17 cellular contexts compared by ENCODE assay signal in the genomic region with DNA sequence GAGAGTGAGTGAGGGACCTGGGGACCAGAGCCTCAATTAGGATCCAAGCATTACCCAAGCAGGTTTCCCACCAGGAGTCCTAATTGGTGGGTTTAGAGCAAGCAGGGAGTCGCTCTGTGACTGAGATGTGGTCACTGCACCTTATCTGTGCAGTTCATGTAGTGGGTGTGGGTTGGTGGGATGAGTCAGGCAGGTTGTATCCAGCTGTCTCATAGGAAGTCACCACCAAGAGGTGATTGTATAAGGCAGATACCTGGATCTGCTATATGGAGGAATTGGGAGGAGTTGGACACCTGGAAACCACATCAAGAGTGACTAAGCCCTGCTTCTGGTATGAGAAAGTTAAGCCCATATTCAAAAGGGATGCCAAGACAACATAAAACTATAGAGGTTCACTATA.
"Had no signal": no experiment of that assay in that cellular context is flagged by ENCODE, and none has a peak within 500 bp of the region (broad histone marks: within the 10 kb centered on the region; RNA-seq: fewer than 3 reads in every experiment).

No MANE protein-coding gene starts in this region.

- H3K4me1 Mint-ChIP-seq: activated CD4-positive, alpha-beta T cell treated with anti-CD3 and anti-CD28 coated beads, Interleukin-2, amount 10 ng/mL, durations not matched to agents 24 days and 14 days; naive thymus-derived CD4-positive, alpha-beta T cell; stimulated activated effector memory CD8-positive, alpha-beta T cell treated with anti-CD3 and anti-CD28 coated beads, Interleukin-12 subunit alpha, Interleukin-12 subunit beta, amount 100 ng/mL, for 72 hours had no signal

- H3K27me3 ChIP-seq: gastroesophageal sphincter, heart right ventricle, left lung, tibial artery had no signal

- H3K27ac ChIP-seq: gastroesophageal sphincter, heart right ventricle, left lung, parathyroid adenoma, tibial artery had no signal

- ATAC-seq: activated CD8-positive, alpha-beta T cell treated with anti-CD3 and anti-CD28 coated beads, Interleukin-2, amount 10 ng/mL, durations not matched to agents 7 days and 5 days; activated naive CD4-positive, alpha-beta T cell treated with anti-CD3 and anti-CD28 coated beads, Interleukin-2, amount 50 U/mL, for 72 hours; gastroesophageal sphincter; heart right ventricle; left lung; mucosa of descending colon; naive thymus-derived CD4-positive, alpha-beta T cell; stimulated activated effector memory CD8-positive, alpha-beta T cell treated with anti-CD3 and anti-CD28 coated beads, Interleukin-12 subunit alpha, Interleukin-12 subunit beta, amount 100 ng/mL, for 72 hours had no signal

- H3K36me3 Mint-ChIP-seq: stimulated activated effector memory CD8-positive, alpha-beta T cell treated with anti-CD3 and anti-CD28 coated beads, Interleukin-12 subunit alpha, Interleukin-12 subunit beta, amount 100 ng/mL, for 72 hours had no signal

- H3K9me3 Mint-ChIP-seq: activated CD4-positive, alpha-beta T cell treated with anti-CD3 and anti-CD28 coated beads, Interleukin-2, amount 10 ng/mL, durations not matched to agents 24 days and 14 days had no signal

- H3K27ac Mint-ChIP-seq: activated CD4-positive, alpha-beta T cell treated with anti-CD3 and anti-CD28 coated beads, Interleukin-2, amount 10 ng/mL, durations not matched to agents 24 days and 14 days; activated CD8-positive, alpha-beta T cell treated with anti-CD3 and anti-CD28 coated beads, Interleukin-2, amount 10 ng/mL, durations not matched to agents 7 days and 5 days; naive thymus-derived CD4-positive, alpha-beta T cell; stimulated activated effector memory CD8-positive, alpha-beta T cell treated with anti-CD3 and anti-CD28 coated beads, Interleukin-12 subunit alpha, Interleukin-12 subunit beta, amount 100 ng/mL, for 72 hours had no signal

- H3K4me3 Mint-ChIP-seq: activated CD4-positive, alpha-beta T cell treated with anti-CD3 and anti-CD28 coated beads, Interleukin-2, amount 10 ng/mL, durations not matched to agents 24 days and 14 days; activated CD8-positive, alpha-beta T cell treated with anti-CD3 and anti-CD28 coated beads, Interleukin-2, amount 10 ng/mL, durations not matched to agents 7 days and 5 days; naive thymus-derived CD4-positive, alpha-beta T cell; stimulated activated effector memory CD8-positive, alpha-beta T cell treated with anti-CD3 and anti-CD28 coated beads, Interleukin-12 subunit alpha, Interleukin-12 subunit beta, amount 100 ng/mL, for 72 hours had no signal

- H3K27me3 Mint-ChIP-seq: activated CD4-positive, alpha-beta T cell treated with anti-CD3 and anti-CD28 coated beads, Interleukin-2, amount 10 ng/mL, durations not matched to agents 24 days and 14 days; naive thymus-derived CD4-positive, alpha-beta T cell had no signal

- DNase-seq: activated CD4-positive, alpha-beta T cell treated with anti-CD3 and anti-CD28 coated beads, Interleukin-2, amount 10 ng/mL, durations not matched to agents 24 days and 14 days; activated CD4-positive, CD25-positive, alpha-beta regulatory T cell; activated CD8-positive, alpha-beta memory T cell treated with anti-CD3 and anti-CD28 coated beads, Interleukin-2, amount 50 U/mL, for 4 hours; activated CD8-positive, alpha-beta T cell treated with anti-CD3 and anti-CD28 coated beads, Interleukin-2, amount 10 ng/mL, durations not matched to agents 7 days and 5 days; activated effector memory CD4-positive, alpha-beta T cell treated with anti-CD3 and anti-CD28 coated beads, Interleukin-2, amount 50 U/mL, for 16 hours; activated T-cell treated with anti-CD3 and anti-CD28 coated beads, Interleukin-2, amount 50 U/mL, for 48 hours; cerebellar nuclear complex; effector CD8-positive, alpha-beta T cell; heart right ventricle; left lung; mucosa of descending colon; naive thymus-derived CD4-positive, alpha-beta T cell; tibial artery had no signal

- H3K4me1 ChIP-seq: gastroesophageal sphincter, heart right ventricle, left lung, parathyroid adenoma, tibial artery had no signal
